8 cellular contexts compared by ENCODE assay signal in genomic region chr12:103441437-103442186, GRCh38. TPM values are rescaled to one million over a fixed set of nuclear protein-coding genes. Genes with fewer than 3 reads are reported as not detected.
DNase-seq lines count a peak whose midpoint lies in the region; ATAC-seq and TF ChIP-seq lines count a peak whose summit lies in the region.

No MANE protein-coding gene starts in this region.

- H3K4me1 ChIP-seq in Peyer's patch, result peaks cover 0 to 8% (median 0%) of the 10 kb centered on the region in 4 donors
- H3K4me1 ChIP-seq in aorta (ENCODE audit: control insufficient read depth in 1 of 2, insufficient read depth in 2 of 2, low read length in 2 of 2), result no peaks in the 10 kb centered on the region
- H3K4me1 ChIP-seq in left ventricle myocardium inferior, result no peaks in the 10 kb centered on the region

- H3K9me3 Mint-ChIP-seq in memory B cell, result no peaks in the 10 kb centered on the region
- no peaks in the 10 kb centered on the region for H3K9me3 Mint-ChIP-seq in glutamatergic neuron (ENCODE audit: unreplicated experiment)

- peak overlapping the region in 2 of 4 donors; percentile 15 to 18 for H3K4me3 ChIP-seq in Peyer's patch
- H3K4me3 ChIP-seq in aorta (ENCODE audit: low read length in 2 of 2), result no peak overlapping the region
- no peak overlapping the region for H3K4me3 ChIP-seq in left ventricle myocardium inferior

- intact Hi-C loops in aorta (cut with DNase I), result no loop called here
- intact Hi-C loops in left ventricle myocardium inferior (cut with micrococcal nuclease), result no loop called here

- ATAC-seq in HG02870 (IDR thresholded peaks at IDR 0.05; ENCODE audit: unreplicated experiment) (peak; percentile 97), memory B cell (ENCODE audit: low read depth) (peak; percentile 98), aorta (ENCODE audit: low FRiP score) (no peak)

- H3K27me3 Mint-ChIP-seq in memory B cell (no peaks in the 10 kb centered on the region), glutamatergic neuron (ENCODE audit: unreplicated experiment) (no peaks in the 10 kb centered on the region)

- H3K4me3 Mint-ChIP-seq in memory B cell, result peak overlapping the region; percentile 99
- H3K4me3 Mint-ChIP-seq in glutamatergic neuron (ENCODE audit: unreplicated experiment), result no peak overlapping the region

- H3K27me3 ChIP-seq in Peyer's patch (no peaks in the 10 kb centered on the region), aorta (ENCODE audit: control insufficient read depth in 1 of 2, insufficient read depth in 2 of 2, low read length in 1 of 2) (no peaks in the 10 kb centered on the region), left ventricle myocardium inferior (ENCODE audit: low read depth) (no peaks in the 10 kb centered on the region)

- H3K27ac ChIP-seq in Peyer's patch, result peak overlapping the region; percentile 13 to 76 (median 56)
- no peak overlapping the region for H3K27ac ChIP-seq in aorta (ENCODE audit: low read depth in 1 of 2, low read length in 2 of 2)
- no peak overlapping the region for H3K27ac ChIP-seq in left ventricle myocardium inferior (replicated peaks)

- H3K27ac Mint-ChIP-seq in memory B cell (peak overlapping the region; percentile 100), glutamatergic neuron (ENCODE audit: unreplicated experiment) (no peak overlapping the region)

- 59 to 64% methylated on average over 1 of the region's 1 CpG for WGBS in aorta, 2 donors

- TF ChIP-seq CTCF in Peyer's patch (IDR thresholded peaks at IDR 0.05), result no peak
- no peak for TF ChIP-seq CTCF in left ventricle myocardium inferior (IDR thresholded peaks at IDR 0.05; ENCODE audit: borderline replicate concordance)
- TF ChIP-seq CTCF in glutamatergic neuron (IDR thresholded peaks at IDR 0.05; ENCODE audit: partially characterized antibody, unreplicated experiment), result no peak

- TF ChIP-seq POLR2A in Peyer's patch (IDR thresholded peaks at IDR 0.05), result no peak

- H3K4me1 Mint-ChIP-seq in memory B cell (peaks cover 13% of the 10 kb centered on the region), glutamatergic neuron (ENCODE audit: low read depth, unreplicated experiment) (no peaks in the 10 kb centered on the region)

- peak; percentile 40 for DNase-seq in activated CD4-positive, alpha-beta T cell treated with anti-CD3 and anti-CD28 coated beads for 48 hours
- DNase-seq in activated CD4-positive, alpha-beta T cell treated with anti-CD3 and anti-CD28 coated beads, Interleukin-2, amount 50 U/mL, for 4 hours, result no peak
- DNase-seq in Peyer's patch (peak in 2 of 3 donors; percentile 73 to 82), memory B cell (ENCODE audit: low spot score in 2 of 2) (peak; percentile 57 to 70), aorta (no peak), left ventricle myocardium inferior (no peak), glutamatergic neuron (no peak)

- H3K9me3 ChIP-seq in Peyer's patch (no peaks in the 10 kb centered on the region), aorta (ENCODE audit: control insufficient read depth, low read length) (no peaks in the 10 kb centered on the region), left ventricle myocardium inferior (replicated peaks) (no peaks in the 10 kb centered on the region)

- H3K36me3 Mint-ChIP-seq in memory B cell (peaks cover 5% of the 10 kb centered on the region), glutamatergic neuron (ENCODE audit: unreplicated experiment) (no peaks in the 10 kb centered on the region)

- H3K36me3 ChIP-seq in Peyer's patch (no peaks in the 10 kb centered on the region), aorta (ENCODE audit: control insufficient read depth in 1 of 2, insufficient read depth in 2 of 2, low read length in 1 of 2) (no peaks in the 10 kb centered on the region), left ventricle myocardium inferior (no peaks in the 10 kb centered on the region)

RNA-seq across cellular contexts. Expression of gene C12orf42, which starts 54.2 kb away (rescaled TPM):
- total RNA-seq in Peyer's patch (10 to 100 TPM in 1 of 4 donors, not detected in 3; 18.2 TPM), aorta (not detected), left ventricle myocardium inferior (not detected), glutamatergic neuron (ENCODE audit: unreplicated experiment) (not detected)
- polyA plus RNA-seq in aorta, result not detected

Comparison
In these comparisons a context has a peak if more than half of its experiments do, and no peak if none do; other contexts are left out.
1. DNase-seq: peak in activated CD4-positive, alpha-beta T cell treated with anti-CD3 and anti-CD28 coated beads for 48 hours (single experiment), Peyer's patch (2 of 3) and memory B cell (2 of 2); none in activated CD4-positive, alpha-beta T cell treated with anti-CD3 and anti-CD28 coated beads, Interleukin-2, amount 50 U/mL, for 4 hours (0 of 2), aorta (0 of 2), left ventricle myocardium inferior (single experiment) and glutamatergic neuron (single experiment).
2. H3K27ac ChIP-seq: peak in Peyer's patch (4 of 4); none in aorta (0 of 2) and left ventricle myocardium inferior (single experiment).